Comparison of ENCODE assay signal across 8 cellular contexts in genomic region chr5:116573279-116573616, GRCh38. TPM values are rescaled to one million over a fixed set of nuclear protein-coding genes. Genes with fewer than 3 reads are reported as not detected.
DNase-seq lines count a peak whose midpoint lies in the region; ATAC-seq and TF ChIP-seq lines count a peak whose summit lies in the region.

No MANE protein-coding gene starts in this region.

- TF ChIP-seq POLR2A in breast epithelium (IDR thresholded peaks at IDR 0.05) = no peak

- H4K20me1 ChIP-seq in BLaER1 treated with 17β-estradiol and CSF1 and Interleukin-3, amounts not matched to agents 10 nM and 100 nM = peaks cover 0 to 51% (median 30%) of the 10 kb centered on the region in 11 experiments; a peak in 19 of 22 replicates

- no peak overlapping the region; a peak in 1 of 22 replicates for H3K27ac ChIP-seq in BLaER1 treated with 17β-estradiol and CSF1 and Interleukin-3, amounts not matched to agents 10 nM and 100 nM
- H3K27ac ChIP-seq in breast epithelium (peak overlapping the region; percentile 80 to 86), liver (ENCODE audit: low read depth in 1 of 2, low read length in 2 of 2) (peak overlapping the region; percentile 55 to 57), subcutaneous abdominal adipose tissue (ENCODE audit: low read depth, low read length) (peak overlapping the region; percentile 41)

- H3K4me1 ChIP-seq in BLaER1 treated with 17β-estradiol and CSF1 and Interleukin-3, amounts not matched to agents 10 nM and 100 nM = peaks cover 29 to 75% (median 68%) of the 10 kb centered on the region in 10 experiments; a peak in 19 of 20 replicates
- H3K4me1 ChIP-seq in breast epithelium (no peaks in the 10 kb centered on the region), liver (ENCODE audit: control insufficient read depth in 4 of 4, insufficient read depth in 4 of 4, low read length in 3 of 4) (peaks cover 12 to 44% (median 37%) of the 10 kb centered on the region in 4 donors), subcutaneous abdominal adipose tissue (ENCODE audit: control insufficient read depth in 5 of 5, insufficient read depth in 5 of 5, low read length in 5 of 5) (peaks cover 7 to 52% (median 46%) of the 10 kb centered on the region in 5 donors)

- ATAC-seq in HG02885 (IDR thresholded peaks at IDR 0.05; ENCODE audit: poor library complexity, unreplicated experiment) = no peak

- WGBS in liver = 2% methylated on average over 30 of the region's 30 CpGs

- no peak for DNase-seq in HFFc6
- peak in 1 of 2 donors; percentile 54 for DNase-seq in breast epithelium (ENCODE audit: low spot score in 2 of 2)
- DNase-seq in cerebellar cortex (ENCODE audit: low spot score) = no peak
- DNase-seq in amniotic stem cell (lab: John Stamatoyannopoulos, UW) = no peak

- peak overlapping the region; percentile 28; the same call in 1 of the 2 replicates for H3K4me3 Mint-ChIP-seq in HFFc6

- peak overlapping the region; percentile 85 to 99 (median 89) for H3K4me2 ChIP-seq in BLaER1 treated with 17β-estradiol and CSF1 and Interleukin-3, amounts not matched to agents 10 nM and 100 nM

- H3K9me3 ChIP-seq in BLaER1 treated with 17β-estradiol and CSF1 and Interleukin-3, amounts not matched to agents 10 nM and 100 nM (replicated peaks in 1 of 11) = no peaks in the 10 kb centered on the region
- H3K9me3 ChIP-seq in breast epithelium (no peaks in the 10 kb centered on the region), liver (ENCODE audit: control insufficient read depth in 4 of 4, low read length in 3 of 4) (no peaks in the 10 kb centered on the region), subcutaneous abdominal adipose tissue (ENCODE audit: control insufficient read depth in 5 of 5, low read length in 5 of 5) (no peaks in the 10 kb centered on the region)

- H3K27me3 ChIP-seq in BLaER1 treated with 17β-estradiol and CSF1 and Interleukin-3, amounts not matched to agents 10 nM and 100 nM = peaks cover 84 to 100% (median 96%) of the 10 kb centered on the region in 11 experiments
- H3K27me3 ChIP-seq in breast epithelium (no peaks in the 10 kb centered on the region), liver (ENCODE audit: control insufficient read depth in 4 of 4, insufficient read depth in 4 of 4, low read length in 3 of 4) (peaks cover 0 to 7% (median 4%) of the 10 kb centered on the region in 4 donors), subcutaneous abdominal adipose tissue (ENCODE audit: control insufficient read depth in 5 of 5, insufficient read depth in 4 of 5, low read length in 5 of 5) (peaks cover 20 to 34% (median 22%) of the 10 kb centered on the region in 5 donors)

- H3K9ac ChIP-seq in BLaER1 treated with 17β-estradiol and CSF1 and Interleukin-3, amounts not matched to agents 10 nM and 100 nM = peak overlapping the region in 4 of 11 experiments; percentile 8 to 42 (median 24); a peak in 7 of 22 replicates
- no peak overlapping the region for H3K9ac ChIP-seq in liver (ENCODE audit: low read depth in 1 of 2, low read length in 2 of 2)
- peak overlapping the region; percentile 1 to 76 (median 38) for H3K9ac ChIP-seq in subcutaneous abdominal adipose tissue (ENCODE audit: low read length in 5 of 5)

- H3K9me3 Mint-ChIP-seq in HFFc6 = no peaks in the 10 kb centered on the region

- no peaks in the 10 kb centered on the region for H3K36me3 Mint-ChIP-seq in HFFc6 (ENCODE audit: low read depth)

- H3K4me1 Mint-ChIP-seq in HFFc6 (ENCODE audit: low read depth) = peaks cover 13% of the 10 kb centered on the region

- no peak overlapping the region for H3K27ac Mint-ChIP-seq in HFFc6

- peaks cover 36% of the 10 kb centered on the region for H3K27me3 Mint-ChIP-seq in HFFc6 (ENCODE audit: insufficient read depth)

- peak overlapping the region; percentile 49 to 70 (median 57) for H3K4me3 ChIP-seq in BLaER1 treated with 17β-estradiol and CSF1 and Interleukin-3, amounts not matched to agents 10 nM and 100 nM
- H3K4me3 ChIP-seq in breast epithelium (peak overlapping the region; percentile 68 to 83 (median 73)), liver (ENCODE audit: low read depth in 1 of 3, low read length in 3 of 3) (peak overlapping the region; percentile 49 to 76 (median 60)), subcutaneous abdominal adipose tissue (ENCODE audit: low read depth in 1 of 5, low read length in 5 of 5) (peak overlapping the region; percentile 70 to 88 (median 78))

- no peak for TF ChIP-seq RAD21 in liver (IDR thresholded peaks at IDR 0.05)

- intact Hi-C loops in breast epithelium (cut with DNase I; ENCODE audit: low total_unique reads) = no loop called here

- no peak for TF ChIP-seq CTCF in HFFc6 (IDR thresholded peaks at IDR 0.05)
- TF ChIP-seq CTCF in breast epithelium (IDR thresholded peaks at IDR 0.05) = no peak
- TF ChIP-seq CTCF in liver (IDR thresholded peaks at IDR 0.05; ENCODE audit: low read depth, low read length, missing input control) = no peak

- H3K36me3 ChIP-seq in BLaER1 treated with 17β-estradiol and CSF1 and Interleukin-3, amounts not matched to agents 10 nM and 100 nM = no peaks in the 10 kb centered on the region
- H3K36me3 ChIP-seq in breast epithelium (no peaks in the 10 kb centered on the region), liver (ENCODE audit: control insufficient read depth in 4 of 4, insufficient read depth in 3 of 4, low read depth in 1 of 4, low read length in 3 of 4) (no peaks in the 10 kb centered on the region), subcutaneous abdominal adipose tissue (ENCODE audit: control insufficient read depth in 5 of 5, insufficient read depth in 5 of 5, low read length in 5 of 5) (no peaks in the 10 kb centered on the region)

TF ChIP-seq in liver, 16 proteins besides CTCF, POLR2A, EP300 and RAD21:
- no peak for TF ChIP-seq SP1 (IDR thresholded peaks at IDR 0.05)
- TF ChIP-seq MAX (IDR thresholded peaks at IDR 0.05) = no peak
- TF ChIP-seq ATF3 (IDR thresholded peaks at IDR 0.05) = no peak
- no peak for TF ChIP-seq ZBTB33 (IDR thresholded peaks at IDR 0.05)
- no peak for TF ChIP-seq TAF1 (conservative IDR thresholded peaks at IDR 0.05)

RNA-seq across cellular contexts. Expression of gene SEMA6A, which starts 1.4 kb away (rescaled TPM):
- under 1 TPM; 0.20 to 0.76 (median 0.44) TPM for total RNA-seq in HFFc6 (2021; fragmentation: NEBNext Ultra II Directional; extraction: Animal tissue kit (Norgen Biotek cat#: 25700))
- total RNA-seq in breast epithelium = 10 to 100 TPM; 33.9 to 40.3 (median 35.6) TPM
- 10 to 100 TPM in 1 of 2 donors, 1 to 10 TPM in 1; 4.2 to 11.4 TPM for total RNA-seq in liver
- polyA plus RNA-seq in liver = 1 to 10 TPM; 3.7 to 7.1 TPM

Comparison
In these comparisons a context has a peak if more than half of its experiments do, and no peak if none do; other contexts are left out.
1. H3K27ac ChIP-seq: peak in breast epithelium (2 of 2), liver (2 of 2) and subcutaneous abdominal adipose tissue (single experiment); none in BLaER1 treated with 17β-estradiol and CSF1 and Interleukin-3, amounts not matched to agents 10 nM and 100 nM (0 of 11).
2. H3K9ac ChIP-seq: peak in subcutaneous abdominal adipose tissue (5 of 5); none in liver (0 of 2).
3. Peak in every context shown above with its lines, with median percentiles within 50 percentile points of each other: H3K4me3 ChIP-seq.